ENCODE assay signal across 2 cellular contexts in genomic region chr2:42284019-42284418, GRCh38.
TF ChIP-seq lines count a peak whose summit lies in the region.

No MANE protein-coding gene starts in this region.

TF ChIP-seq in A549, 52 proteins besides CTCF, POLR2A, EP300 and RAD21:
- no peak for TF ChIP-seq RARB (CRISPR knock-in tag; IDR thresholded peaks at IDR 0.05)
- TF ChIP-seq MAFK (IDR thresholded peaks at IDR 0.05; ENCODE audit: partially characterized antibody), result peak; percentile 82
- no peak for TF ChIP-seq JUN (IDR thresholded peaks at IDR 0.05)
- no peak for TF ChIP-seq ZFP36 (IDR thresholded peaks at IDR 0.05; ENCODE audit: borderline replicate concordance, partially characterized antibody)
- TF ChIP-seq HES2 (IDR thresholded peaks at IDR 0.05), result no peak
- TF ChIP-seq JUNB (IDR thresholded peaks at IDR 0.05), result no peak
- TF ChIP-seq MAX (IDR thresholded peaks at IDR 0.05), result no peak

TF ChIP-seq in IMR-90, 13 proteins besides CTCF, POLR2A, EP300 and RAD21:
- TF ChIP-seq USF2 (IDR thresholded peaks at IDR 0.05; ENCODE audit: low read depth, low read length), result no peak
- no peak for TF ChIP-seq RFX5 (IDR thresholded peaks at IDR 0.05; ENCODE audit: low read depth, low read length)
- TF ChIP-seq MAFK (IDR thresholded peaks at IDR 0.05; ENCODE audit: low read depth, low read length), result peak; percentile 60
